Comparison of ENCODE assay signal across 1 cellular context in the genomic region with DNA sequence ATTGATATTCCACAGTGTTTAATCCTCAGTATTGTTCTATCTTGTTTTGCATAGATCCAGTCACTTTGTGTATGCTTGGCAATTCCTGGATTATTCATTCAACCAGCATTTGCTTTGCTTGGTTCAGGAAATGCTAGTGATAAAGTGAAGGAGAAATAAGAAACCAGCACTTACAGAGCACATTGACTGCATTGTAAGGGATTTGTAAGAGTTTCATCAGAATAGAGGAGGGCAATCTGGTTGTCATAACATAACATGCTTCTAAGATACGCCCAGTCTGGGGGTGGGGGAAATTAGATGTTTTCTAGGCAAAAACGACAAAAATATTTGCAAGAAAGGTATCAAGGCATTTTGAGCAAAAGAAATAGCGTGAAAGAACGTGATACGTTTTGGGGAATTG.
TF ChIP-seq lines count a peak whose summit lies in the region.

No MANE protein-coding gene starts in this region.

TF ChIP-seq in WTC11, 78 proteins besides CTCF, POLR2A, EP300 and RAD21 (continued from another document):
- TF ChIP-seq, protein P1, sequence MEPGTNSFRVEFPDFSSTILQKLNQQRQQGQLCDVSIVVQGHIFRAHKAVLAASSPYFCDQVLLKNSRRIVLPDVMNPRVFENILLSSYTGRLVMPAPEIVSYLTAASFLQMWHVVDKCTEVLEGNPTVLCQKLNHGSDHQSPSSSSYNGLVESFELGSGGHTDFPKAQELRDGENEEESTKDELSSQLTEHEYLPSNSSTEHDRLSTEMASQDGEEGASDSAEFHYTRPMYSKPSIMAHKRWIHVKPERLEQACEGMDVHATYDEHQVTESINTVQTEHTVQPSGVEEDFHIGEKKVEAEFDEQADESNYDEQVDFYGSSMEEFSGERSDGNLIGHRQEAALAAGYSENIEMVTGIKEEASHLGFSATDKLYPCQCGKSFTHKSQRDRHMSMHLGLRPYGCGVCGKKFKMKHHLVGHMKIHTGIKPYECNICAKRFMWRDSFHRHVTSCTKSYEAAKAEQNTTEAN (CRISPR knock-in tag; IDR thresholded peaks at IDR 0.05), result no peak
- TF ChIP-seq TEAD4 (CRISPR knock-in tag; IDR thresholded peaks at IDR 0.05) (no peak), FOXJ3 (CRISPR knock-in tag; IDR thresholded peaks at IDR 0.05; ENCODE audit: borderline replicate concordance) (no peak), ETV6 (CRISPR knock-in tag; IDR thresholded peaks at IDR 0.05) (no peak)
- TF ChIP-seq, protein P2, sequence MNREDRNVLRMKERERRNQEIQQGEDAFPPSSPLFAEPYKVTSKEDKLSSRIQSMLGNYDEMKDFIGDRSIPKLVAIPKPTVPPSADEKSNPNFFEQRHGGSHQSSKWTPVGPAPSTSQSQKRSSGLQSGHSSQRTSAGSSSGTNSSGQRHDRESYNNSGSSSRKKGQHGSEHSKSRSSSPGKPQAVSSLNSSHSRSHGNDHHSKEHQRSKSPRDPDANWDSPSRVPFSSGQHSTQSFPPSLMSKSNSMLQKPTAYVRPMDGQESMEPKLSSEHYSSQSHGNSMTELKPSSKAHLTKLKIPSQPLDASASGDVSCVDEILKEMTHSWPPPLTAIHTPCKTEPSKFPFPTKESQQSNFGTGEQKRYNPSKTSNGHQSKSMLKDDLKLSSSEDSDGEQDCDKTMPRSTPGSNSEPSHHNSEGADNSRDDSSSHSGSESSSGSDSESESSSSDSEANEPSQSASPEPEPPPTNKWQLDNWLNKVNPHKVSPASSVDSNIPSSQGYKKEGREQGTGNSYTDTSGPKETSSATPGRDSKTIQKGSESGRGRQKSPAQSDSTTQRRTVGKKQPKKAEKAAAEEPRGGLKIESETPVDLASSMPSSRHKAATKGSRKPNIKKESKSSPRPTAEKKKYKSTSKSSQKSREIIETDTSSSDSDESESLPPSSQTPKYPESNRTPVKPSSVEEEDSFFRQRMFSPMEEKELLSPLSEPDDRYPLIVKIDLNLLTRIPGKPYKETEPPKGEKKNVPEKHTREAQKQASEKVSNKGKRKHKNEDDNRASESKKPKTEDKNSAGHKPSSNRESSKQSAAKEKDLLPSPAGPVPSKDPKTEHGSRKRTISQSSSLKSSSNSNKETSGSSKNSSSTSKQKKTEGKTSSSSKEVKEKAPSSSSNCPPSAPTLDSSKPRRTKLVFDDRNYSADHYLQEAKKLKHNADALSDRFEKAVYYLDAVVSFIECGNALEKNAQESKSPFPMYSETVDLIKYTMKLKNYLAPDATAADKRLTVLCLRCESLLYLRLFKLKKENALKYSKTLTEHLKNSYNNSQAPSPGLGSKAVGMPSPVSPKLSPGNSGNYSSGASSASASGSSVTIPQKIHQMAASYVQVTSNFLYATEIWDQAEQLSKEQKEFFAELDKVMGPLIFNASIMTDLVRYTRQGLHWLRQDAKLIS (CRISPR knock-in tag; IDR thresholded peaks at IDR 0.05; ENCODE audit: borderline replicate concordance), result no peak
- TF ChIP-seq, protein P3, sequence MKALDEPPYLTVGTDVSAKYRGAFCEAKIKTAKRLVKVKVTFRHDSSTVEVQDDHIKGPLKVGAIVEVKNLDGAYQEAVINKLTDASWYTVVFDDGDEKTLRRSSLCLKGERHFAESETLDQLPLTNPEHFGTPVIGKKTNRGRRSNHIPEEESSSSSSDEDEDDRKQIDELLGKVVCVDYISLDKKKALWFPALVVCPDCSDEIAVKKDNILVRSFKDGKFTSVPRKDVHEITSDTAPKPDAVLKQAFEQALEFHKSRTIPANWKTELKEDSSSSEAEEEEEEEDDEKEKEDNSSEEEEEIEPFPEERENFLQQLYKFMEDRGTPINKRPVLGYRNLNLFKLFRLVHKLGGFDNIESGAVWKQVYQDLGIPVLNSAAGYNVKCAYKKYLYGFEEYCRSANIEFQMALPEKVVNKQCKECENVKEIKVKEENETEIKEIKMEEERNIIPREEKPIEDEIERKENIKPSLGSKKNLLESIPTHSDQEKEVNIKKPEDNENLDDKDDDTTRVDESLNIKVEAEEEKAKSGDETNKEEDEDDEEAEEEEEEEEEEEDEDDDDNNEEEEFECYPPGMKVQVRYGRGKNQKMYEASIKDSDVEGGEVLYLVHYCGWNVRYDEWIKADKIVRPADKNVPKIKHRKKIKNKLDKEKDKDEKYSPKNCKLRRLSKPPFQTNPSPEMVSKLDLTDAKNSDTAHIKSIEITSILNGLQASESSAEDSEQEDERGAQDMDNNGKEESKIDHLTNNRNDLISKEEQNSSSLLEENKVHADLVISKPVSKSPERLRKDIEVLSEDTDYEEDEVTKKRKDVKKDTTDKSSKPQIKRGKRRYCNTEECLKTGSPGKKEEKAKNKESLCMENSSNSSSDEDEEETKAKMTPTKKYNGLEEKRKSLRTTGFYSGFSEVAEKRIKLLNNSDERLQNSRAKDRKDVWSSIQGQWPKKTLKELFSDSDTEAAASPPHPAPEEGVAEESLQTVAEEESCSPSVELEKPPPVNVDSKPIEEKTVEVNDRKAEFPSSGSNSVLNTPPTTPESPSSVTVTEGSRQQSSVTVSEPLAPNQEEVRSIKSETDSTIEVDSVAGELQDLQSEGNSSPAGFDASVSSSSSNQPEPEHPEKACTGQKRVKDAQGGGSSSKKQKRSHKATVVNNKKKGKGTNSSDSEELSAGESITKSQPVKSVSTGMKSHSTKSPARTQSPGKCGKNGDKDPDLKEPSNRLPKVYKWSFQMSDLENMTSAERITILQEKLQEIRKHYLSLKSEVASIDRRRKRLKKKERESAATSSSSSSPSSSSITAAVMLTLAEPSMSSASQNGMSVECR (CRISPR knock-in tag; IDR thresholded peaks at IDR 0.05; ENCODE audit: borderline replicate concordance), result no peak
- TF ChIP-seq, protein P4, sequence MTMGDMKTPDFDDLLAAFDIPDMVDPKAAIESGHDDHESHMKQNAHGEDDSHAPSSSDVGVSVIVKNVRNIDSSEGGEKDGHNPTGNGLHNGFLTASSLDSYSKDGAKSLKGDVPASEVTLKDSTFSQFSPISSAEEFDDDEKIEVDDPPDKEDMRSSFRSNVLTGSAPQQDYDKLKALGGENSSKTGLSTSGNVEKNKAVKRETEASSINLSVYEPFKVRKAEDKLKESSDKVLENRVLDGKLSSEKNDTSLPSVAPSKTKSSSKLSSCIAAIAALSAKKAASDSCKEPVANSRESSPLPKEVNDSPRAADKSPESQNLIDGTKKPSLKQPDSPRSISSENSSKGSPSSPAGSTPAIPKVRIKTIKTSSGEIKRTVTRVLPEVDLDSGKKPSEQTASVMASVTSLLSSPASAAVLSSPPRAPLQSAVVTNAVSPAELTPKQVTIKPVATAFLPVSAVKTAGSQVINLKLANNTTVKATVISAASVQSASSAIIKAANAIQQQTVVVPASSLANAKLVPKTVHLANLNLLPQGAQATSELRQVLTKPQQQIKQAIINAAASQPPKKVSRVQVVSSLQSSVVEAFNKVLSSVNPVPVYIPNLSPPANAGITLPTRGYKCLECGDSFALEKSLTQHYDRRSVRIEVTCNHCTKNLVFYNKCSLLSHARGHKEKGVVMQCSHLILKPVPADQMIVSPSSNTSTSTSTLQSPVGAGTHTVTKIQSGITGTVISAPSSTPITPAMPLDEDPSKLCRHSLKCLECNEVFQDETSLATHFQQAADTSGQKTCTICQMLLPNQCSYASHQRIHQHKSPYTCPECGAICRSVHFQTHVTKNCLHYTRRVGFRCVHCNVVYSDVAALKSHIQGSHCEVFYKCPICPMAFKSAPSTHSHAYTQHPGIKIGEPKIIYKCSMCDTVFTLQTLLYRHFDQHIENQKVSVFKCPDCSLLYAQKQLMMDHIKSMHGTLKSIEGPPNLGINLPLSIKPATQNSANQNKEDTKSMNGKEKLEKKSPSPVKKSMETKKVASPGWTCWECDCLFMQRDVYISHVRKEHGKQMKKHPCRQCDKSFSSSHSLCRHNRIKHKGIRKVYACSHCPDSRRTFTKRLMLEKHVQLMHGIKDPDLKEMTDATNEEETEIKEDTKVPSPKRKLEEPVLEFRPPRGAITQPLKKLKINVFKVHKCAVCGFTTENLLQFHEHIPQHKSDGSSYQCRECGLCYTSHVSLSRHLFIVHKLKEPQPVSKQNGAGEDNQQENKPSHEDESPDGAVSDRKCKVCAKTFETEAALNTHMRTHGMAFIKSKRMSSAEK (CRISPR knock-in tag; IDR thresholded peaks at IDR 0.05; ENCODE audit: borderline replicate concordance), result no peak
